1 cellular context compared by ENCODE assay signal in the genomic region with DNA sequence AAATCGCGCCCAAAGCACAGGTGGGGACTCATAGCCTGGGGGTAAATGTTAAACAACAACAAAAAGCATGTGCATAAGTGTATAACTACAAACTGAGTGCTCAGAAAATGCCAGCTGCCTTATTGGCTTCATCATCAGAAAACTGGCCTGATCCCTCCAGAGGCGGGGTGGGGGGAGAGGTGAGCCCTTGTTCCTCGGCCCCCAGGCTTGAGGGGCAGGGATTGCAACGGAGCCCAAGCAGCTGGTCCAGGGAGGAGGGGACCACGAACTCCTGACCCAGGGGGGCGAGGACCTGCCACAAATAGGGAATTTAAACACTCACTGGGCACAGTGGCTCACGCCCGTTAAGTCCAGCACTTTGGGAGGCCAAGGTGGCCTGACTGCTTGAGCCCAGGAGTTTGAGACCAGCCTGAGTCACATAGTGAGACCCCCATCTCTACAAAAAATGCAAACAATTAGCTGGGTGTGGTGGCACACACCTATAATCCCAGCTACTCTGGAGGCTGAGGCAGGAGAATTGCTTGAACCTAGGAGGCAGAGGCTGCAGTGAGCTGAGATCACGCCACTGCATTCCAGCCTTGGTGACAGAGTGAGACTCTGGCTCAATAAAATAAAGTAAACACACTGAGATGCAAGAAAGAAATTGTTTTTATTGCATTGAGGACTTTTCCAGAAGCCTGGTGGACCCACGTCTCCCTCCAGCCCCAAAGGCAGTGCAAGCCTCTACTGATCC.
TF ChIP-seq lines count a peak whose summit lies in the region.

No MANE protein-coding gene starts in this region.

TF ChIP-seq in HepG2, 621 proteins besides CTCF, POLR2A, EP300 and RAD21:
- no peak for TF ChIP-seq JDP2 (CRISPR knock-in tag; IDR thresholded peaks at IDR 0.05; ENCODE audit: borderline replicate concordance)
- no peak for TF ChIP-seq HMGA1 (CRISPR knock-in tag; conservative IDR thresholded peaks at IDR 0.05)
- no peak for TF ChIP-seq ZNF790 (CRISPR knock-in tag; IDR thresholded peaks at IDR 0.05; ENCODE audit: borderline replicate concordance)
- peak; percentile 14 for TF ChIP-seq RBM39 (IDR thresholded peaks at IDR 0.05; ENCODE audit: low read depth, low read length, poor library complexity, severe bottlenecking)
- TF ChIP-seq EED (CRISPR knock-in tag; IDR thresholded peaks at IDR 0.05), result no peak
- no peak for TF ChIP-seq GATAD2A (CRISPR knock-in tag; IDR thresholded peaks at IDR 0.05)
- no peak for TF ChIP-seq KLF16 (CRISPR knock-in tag; IDR thresholded peaks at IDR 0.05)
- TF ChIP-seq AGO2 (optimal IDR thresholded peaks at IDR 0.05; ENCODE audit: low read depth, low read length), result peak; percentile 21
- TF ChIP-seq TP53 (CRISPR knock-in tag; conservative IDR thresholded peaks at IDR 0.05), result no peak
- no peak for TF ChIP-seq ZNF451 (CRISPR knock-in tag; IDR thresholded peaks at IDR 0.05)
- no peak for TF ChIP-seq ZNF672 (CRISPR knock-in tag; IDR thresholded peaks at IDR 0.05)
- TF ChIP-seq SRSF9 (IDR thresholded peaks at IDR 0.05; ENCODE audit: borderline replicate concordance, insufficient read depth, low read depth, low read length, poor library complexity, severe bottlenecking), result no peak
- TF ChIP-seq, protein P1, sequence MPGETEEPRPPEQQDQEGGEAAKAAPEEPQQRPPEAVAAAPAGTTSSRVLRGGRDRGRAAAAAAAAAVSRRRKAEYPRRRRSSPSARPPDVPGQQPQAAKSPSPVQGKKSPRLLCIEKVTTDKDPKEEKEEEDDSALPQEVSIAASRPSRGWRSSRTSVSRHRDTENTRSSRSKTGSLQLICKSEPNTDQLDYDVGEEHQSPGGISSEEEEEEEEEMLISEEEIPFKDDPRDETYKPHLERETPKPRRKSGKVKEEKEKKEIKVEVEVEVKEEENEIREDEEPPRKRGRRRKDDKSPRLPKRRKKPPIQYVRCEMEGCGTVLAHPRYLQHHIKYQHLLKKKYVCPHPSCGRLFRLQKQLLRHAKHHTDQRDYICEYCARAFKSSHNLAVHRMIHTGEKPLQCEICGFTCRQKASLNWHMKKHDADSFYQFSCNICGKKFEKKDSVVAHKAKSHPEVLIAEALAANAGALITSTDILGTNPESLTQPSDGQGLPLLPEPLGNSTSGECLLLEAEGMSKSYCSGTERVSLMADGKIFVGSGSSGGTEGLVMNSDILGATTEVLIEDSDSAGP (CRISPR knock-in tag; IDR thresholded peaks at IDR 0.05; ENCODE audit: borderline replicate concordance), result 0 out of 2 replicates have a peak, but pooled peaks have one; percentile 7
- TF ChIP-seq NONO (IDR thresholded peaks at IDR 0.05), result no peak
- TF ChIP-seq NONO (CRISPR knock-in tag; conservative IDR thresholded peaks at IDR 0.05), result no peak
- TF ChIP-seq NCOA2 (CRISPR knock-in tag; IDR thresholded peaks at IDR 0.05), result no peak
- TF ChIP-seq GATA4 (IDR thresholded peaks at IDR 0.05; ENCODE audit: borderline replicate concordance, low read depth), result no peak
- TF ChIP-seq MEF2D (CRISPR knock-in tag; IDR thresholded peaks at IDR 0.05), result 0 out of 2 replicates have a peak, but pooled peaks have one; percentile 7
